17 cellular contexts compared by ENCODE assay signal in genomic region chr6:10882654-10883053, GRCh38. TPM values are rescaled to one million over a fixed set of nuclear protein-coding genes. Genes with fewer than 3 reads are reported as not detected.
DNase-seq lines count a peak whose midpoint lies in the region; ATAC-seq and TF ChIP-seq lines count a peak whose summit lies in the region.
"Had no signal": no experiment of that assay in that cellular context is flagged by ENCODE, and none has a peak within 500 bp of the region (broad histone marks: within the 10 kb centered on the region; RNA-seq: fewer than 3 reads in every experiment).

No MANE protein-coding gene starts in this region.

- H3K27me3 Mint-ChIP-seq in stimulated activated naive CD8-positive, alpha-beta T cell treated with anti-CD3 and anti-CD28 coated beads, Interleukin-15, amount 100 ng/mL, for 72 hours: peaks cover 86% of the 10 kb centered on the region
- peaks cover 28% of the 10 kb centered on the region for H3K27me3 Mint-ChIP-seq in glutamatergic neuron (ENCODE audit: unreplicated experiment)
- H3K27me3 Mint-ChIP-seq in naive thymus-derived CD8-positive, alpha-beta T cell: peaks cover 29 to 92% (median 69%) of the 10 kb centered on the region in 5 donors

- no peak for TF ChIP-seq CTCF in glutamatergic neuron (IDR thresholded peaks at IDR 0.05; ENCODE audit: partially characterized antibody, unreplicated experiment)

- no peak overlapping the region for H3K27ac Mint-ChIP-seq in stimulated activated naive CD8-positive, alpha-beta T cell treated with anti-CD3 and anti-CD28 coated beads, Interleukin-15, amount 100 ng/mL, for 72 hours
- no peak overlapping the region for H3K27ac Mint-ChIP-seq in glutamatergic neuron (ENCODE audit: unreplicated experiment)
- no peak overlapping the region for H3K27ac Mint-ChIP-seq in naive thymus-derived CD8-positive, alpha-beta T cell

- POLR2A ChIA-PET in naive thymus-derived CD8-positive, alpha-beta T cell (lab: Charles Lee): no interaction called here

- H3K4me3 Mint-ChIP-seq in stimulated activated naive CD8-positive, alpha-beta T cell treated with anti-CD3 and anti-CD28 coated beads, Interleukin-15, amount 100 ng/mL, for 72 hours: peak overlapping the region; percentile 54 to 60
- H3K4me3 Mint-ChIP-seq in glutamatergic neuron (ENCODE audit: unreplicated experiment): peak overlapping the region; percentile 74
- peak overlapping the region in 6 of 10 donors; percentile 15 to 66 (median 26) for H3K4me3 Mint-ChIP-seq in naive thymus-derived CD8-positive, alpha-beta T cell

- ATAC-seq in stimulated activated naive CD8-positive, alpha-beta T cell treated with anti-CD3 and anti-CD28 coated beads, Interleukin-15, amount 100 ng/mL, for 72 hours: peak; percentile 33
- no peak for ATAC-seq in stimulated activated naive CD8-positive, alpha-beta T cell treated with anti-CD3 and anti-CD28 coated beads, Interleukin-15, Interleukin-2, amounts not matched to agents 100 U/mL and 50 U/mL, for 24 hours
- no peak for ATAC-seq in naive thymus-derived CD8-positive, alpha-beta T cell
- no peak for ATAC-seq in GM21723 (IDR thresholded peaks at IDR 0.05; ENCODE audit: unreplicated experiment)
- no peak for ATAC-seq in HG03378 (IDR thresholded peaks at IDR 0.05; ENCODE audit: unreplicated experiment)
- no peak for ATAC-seq in GM21381 (IDR thresholded peaks at IDR 0.05; ENCODE audit: unreplicated experiment)
- ATAC-seq: GM12878, left ventricle myocardium superior had no signal

- H3K4me1 Mint-ChIP-seq in stimulated activated naive CD8-positive, alpha-beta T cell treated with anti-CD3 and anti-CD28 coated beads, Interleukin-15, amount 100 ng/mL, for 72 hours: peaks cover 42% of the 10 kb centered on the region
- no peaks in the 10 kb centered on the region for H3K4me1 Mint-ChIP-seq in glutamatergic neuron (ENCODE audit: low read depth, unreplicated experiment)
- H3K4me1 Mint-ChIP-seq in naive thymus-derived CD8-positive, alpha-beta T cell: peaks cover 3 to 28% (median 21%) of the 10 kb centered on the region in 4 donors

- no peaks in the 10 kb centered on the region for H3K36me3 Mint-ChIP-seq in glutamatergic neuron (ENCODE audit: unreplicated experiment)
- H3K36me3 Mint-ChIP-seq in naive thymus-derived CD8-positive, alpha-beta T cell: peaks cover 0 to 4% (median 0%) of the 10 kb centered on the region in 3 donors

- no peak for DNase-seq in stimulated activated naive CD8-positive, alpha-beta T cell treated with anti-CD3 and anti-CD28 coated beads, Interleukin-15, amount 100 ng/mL, for 72 hours
- DNase-seq in stimulated activated naive CD8-positive, alpha-beta T cell treated with anti-CD3 and anti-CD28 coated beads, Interleukin-15, Interleukin-2, amounts not matched to agents 100 U/mL and 50 U/mL, for 24 hours: no peak
- no peak for DNase-seq in glutamatergic neuron
- DNase-seq in naive thymus-derived CD8-positive, alpha-beta T cell: no peak
- DNase-seq in effector CD8-positive, alpha-beta T cell (lab: John Stamatoyannopoulos, UW): no peak
- DNase-seq: cortex of kidney, esophagus squamous epithelium, Kasumi-1, left ventricle myocardium superior, NCI-H1105 treated with DMSO at 0.1 percent for 48 hours, NCI-H2171, NCI-H748 treated with DMSO at 0.1 percent for 48 hours had no signal

- H3K9me3 Mint-ChIP-seq in stimulated activated naive CD8-positive, alpha-beta T cell treated with anti-CD3 and anti-CD28 coated beads, Interleukin-15, amount 100 ng/mL, for 72 hours: no peaks in the 10 kb centered on the region
- peaks cover 7% of the 10 kb centered on the region for H3K9me3 Mint-ChIP-seq in glutamatergic neuron (ENCODE audit: unreplicated experiment)
- H3K9me3 Mint-ChIP-seq in naive thymus-derived CD8-positive, alpha-beta T cell: peaks cover 0 to 7% (median 0%) of the 10 kb centered on the region in 9 donors

RNA-seq across cellular contexts. Expression of gene GCM2, which starts 0.8 kb away (rescaled TPM):
- total RNA-seq in glutamatergic neuron (ENCODE audit: unreplicated experiment): not detected
- not detected for total RNA-seq in naive thymus-derived CD8-positive, alpha-beta T cell
- polyA plus RNA-seq in naive thymus-derived CD8-positive, alpha-beta T cell: not detected
- total RNA-seq: activated CD8-positive, alpha-beta memory T cell treated with anti-CD3 and anti-CD28 coated beads for 36 hours; esophagus squamous epithelium; GM12878; left ventricle myocardium superior had no signal
- polyA plus RNA-seq: GM12878 had no signal

RNA-seq across cellular contexts. Expression of gene SYCP2L, which starts 4.2 kb away (rescaled TPM):
- total RNA-seq in glutamatergic neuron (ENCODE audit: unreplicated experiment): 20.5 TPM
- not detected for total RNA-seq in naive thymus-derived CD8-positive, alpha-beta T cell
- polyA plus RNA-seq in naive thymus-derived CD8-positive, alpha-beta T cell: not detected
- total RNA-seq: activated CD8-positive, alpha-beta memory T cell treated with anti-CD3 and anti-CD28 coated beads for 36 hours; GM12878 had no signal

RNA-seq across cellular contexts. Expression of gene MAK, which starts 44.3 kb away (rescaled TPM):
- total RNA-seq in glutamatergic neuron (ENCODE audit: unreplicated experiment): not detected
- total RNA-seq in naive thymus-derived CD8-positive, alpha-beta T cell: not detected
- under 1 TPM in 2 of 3 donors, not detected in 1; 0.09 to 0.13 TPM for polyA plus RNA-seq in naive thymus-derived CD8-positive, alpha-beta T cell

Comparison
In these comparisons a context has a peak if more than half of its experiments do, and no peak if none do; other contexts are left out.
1. RNA of gene SYCP2L, which starts 4.2 kb away (total RNA-seq): 20.5 TPM in glutamatergic neuron (single experiment); not detected in naive thymus-derived CD8-positive, alpha-beta T cell; every median in the first group is over 10 times any median in the second.
2. Peak in every context shown above with its lines, with median percentiles within 50 percentile points of each other: H3K4me3 Mint-ChIP-seq.